ENCODE assay signal across 9 cellular contexts in genomic region chr1:206809504-206810084, GRCh38. TPM values are rescaled to one million over a fixed set of nuclear protein-coding genes. Genes with fewer than 3 reads are reported as not detected.
A peak's percentile ranks its signal among the peaks of the same experiment; 100 is the strongest.
DNase-seq lines count a peak whose midpoint lies in the region; ATAC-seq and TF ChIP-seq lines count a peak whose summit lies in the region.
"Had no signal": no experiment of that assay in that cellular context is flagged by ENCODE, and none has a peak within 500 bp of the region (broad histone marks: within the 10 kb centered on the region; RNA-seq: fewer than 3 reads in every experiment).

No MANE protein-coding gene starts in this region.

- no peak overlapping the region for H3K27ac Mint-ChIP-seq in activated CD8-positive, alpha-beta T cell treated with anti-CD3 and anti-CD28 coated beads for 36 hours

- peaks cover 10% of the 10 kb centered on the region for H3K9me3 Mint-ChIP-seq in activated CD8-positive, alpha-beta T cell treated with anti-CD3 and anti-CD28 coated beads for 36 hours

- no peaks in the 10 kb centered on the region for H3K36me3 ChIP-seq in MG63

- peaks cover 41% of the 10 kb centered on the region for H3K4me1 Mint-ChIP-seq in activated CD8-positive, alpha-beta T cell treated with anti-CD3 and anti-CD28 coated beads for 36 hours (ENCODE audit: low read depth)

- H3K36me3 Mint-ChIP-seq in activated CD8-positive, alpha-beta T cell treated with anti-CD3 and anti-CD28 coated beads for 36 hours (ENCODE audit: low read depth), result peaks cover 2% of the 10 kb centered on the region

- no peak overlapping the region for H3K4me3 Mint-ChIP-seq in activated CD8-positive, alpha-beta T cell treated with anti-CD3 and anti-CD28 coated beads for 36 hours

- DNase-seq in NCI-H2171 treated with DMSO at 0.1 percent for 48 hours (lab: John Stamatoyannopoulos, UW), result peak; percentile 7
- no peak for DNase-seq in NCI-H2171 (lab: John Stamatoyannopoulos, UW)
- DNase-seq in MG63, result peak; percentile 21
- DNase-seq in activated CD8-positive, alpha-beta T cell treated with anti-CD3 and anti-CD28 coated beads for 36 hours, result peak; percentile 67
- no peak for DNase-seq in left lobe of liver (ENCODE audit: low spot score)
- DNase-seq in NCI-H446 treated with DMSO at 0.1 percent for 48 hours (lab: John Stamatoyannopoulos, UW), result no peak
- no peak for DNase-seq in hypothalamus (lab: John Stamatoyannopoulos, UW)
- DNase-seq in NCI-H1436 treated with DMSO at 0.1 percent for 48 hours (lab: John Stamatoyannopoulos, UW), result no peak

- intact Hi-C loops in activated CD8-positive, alpha-beta T cell treated with anti-CD3 and anti-CD28 coated beads for 36 hours (cut with micrococcal nuclease), result loop anchor here (2.0 to 5.0 kb wide), 2 partner anchors 42 to 103 kb away; no protein-coding TSS in a partner anchor

- POLR2A ChIA-PET in activated CD8-positive, alpha-beta T cell treated with anti-CD3 and anti-CD28 coated beads for 36 hours (lab: Charles Lee), result interaction anchor here (1.0 to 1.6 kb wide), 5 partner anchors 40 to 109 kb away, joined by 3 to 6 read pairs (median 3); no protein-coding TSS in a partner anchor

- H3K4me3 ChIP-seq in MG63, result no peak overlapping the region
- H3K4me3 ChIP-seq: skin epidermis had no signal

- TF ChIP-seq CTCF in activated CD8-positive, alpha-beta T cell treated with anti-CD3 and anti-CD28 coated beads for 36 hours (IDR thresholded peaks at IDR 0.05), result peak; percentile 50

- peaks cover 10% of the 10 kb centered on the region for H3K27me3 ChIP-seq in MG63

- CTCF ChIA-PET in activated CD8-positive, alpha-beta T cell treated with anti-CD3 and anti-CD28 coated beads for 36 hours (lab: Charles Lee), result interaction anchor here (0.6 to 15.9 kb wide), 63 partner anchors 10 to 330 kb away, joined by 3 to 628 read pairs (median 6); partner anchors contain the start of genes FCMR, IL10, IL19 and IL20

- peaks cover 14% of the 10 kb centered on the region for H3K9me3 ChIP-seq in MG63

- peak; percentile 45 for ATAC-seq in activated CD8-positive, alpha-beta T cell treated with anti-CD3 and anti-CD28 coated beads for 36 hours
- peak; percentile 76 for ATAC-seq in left lobe of liver

- H3K27me3 Mint-ChIP-seq in activated CD8-positive, alpha-beta T cell treated with anti-CD3 and anti-CD28 coated beads for 36 hours, result no peaks in the 10 kb centered on the region

RNA-seq across cellular contexts. Expression of gene IL10, which starts 37.3 kb away (rescaled TPM):
- not detected in 2 replicates for total RNA-seq in MG63 (2014; rRNA removed; shearing (Covaris generic); ENCODE audit: low replicate concordance)
- under 1 TPM in 1 of 2 experiments, not detected in 1; 0.32 TPM for total RNA-seq in activated CD8-positive, alpha-beta T cell treated with anti-CD3 and anti-CD28 coated beads for 36 hours
- total RNA-seq in left lobe of liver, result 0.18 TPM

RNA-seq across cellular contexts. Expression of gene IL19, which starts 39.0 kb away (rescaled TPM):
- not detected in 2 replicates for total RNA-seq in MG63 (2014; rRNA removed; shearing (Covaris generic); ENCODE audit: low replicate concordance)
- total RNA-seq in activated CD8-positive, alpha-beta T cell treated with anti-CD3 and anti-CD28 coated beads for 36 hours, result not detected
- total RNA-seq in left lobe of liver, result not detected

RNA-seq across cellular contexts. Expression of gene IL20, which starts 55.8 kb away (rescaled TPM):
- not detected in 2 replicates for total RNA-seq in MG63 (2014; rRNA removed; shearing (Covaris generic); ENCODE audit: low replicate concordance)
- not detected for total RNA-seq in activated CD8-positive, alpha-beta T cell treated with anti-CD3 and anti-CD28 coated beads for 36 hours
- not detected for total RNA-seq in left lobe of liver

Comparison
In these comparisons a context has a peak if more than half of its experiments do, and no peak if none do; other contexts are left out.
1. DNase-seq: peak in NCI-H2171 treated with DMSO at 0.1 percent for 48 hours (single experiment), MG63 (single experiment) and activated CD8-positive, alpha-beta T cell treated with anti-CD3 and anti-CD28 coated beads for 36 hours (single experiment); none in NCI-H2171 (single experiment), left lobe of liver (single experiment), NCI-H446 treated with DMSO at 0.1 percent for 48 hours (single experiment), hypothalamus (0 of 51) and NCI-H1436 treated with DMSO at 0.1 percent for 48 hours (single experiment).